Comparison of ENCODE assay signal across 1 cellular context in genomic region chr1:32334274-32334861, GRCh38.
TF ChIP-seq lines count a peak whose summit lies in the region.

No MANE protein-coding gene starts in this region.

TF ChIP-seq in SK-N-SH, 30 proteins besides CTCF, POLR2A, EP300 and RAD21 (continued from another document):
- TF ChIP-seq, protein P1, sequence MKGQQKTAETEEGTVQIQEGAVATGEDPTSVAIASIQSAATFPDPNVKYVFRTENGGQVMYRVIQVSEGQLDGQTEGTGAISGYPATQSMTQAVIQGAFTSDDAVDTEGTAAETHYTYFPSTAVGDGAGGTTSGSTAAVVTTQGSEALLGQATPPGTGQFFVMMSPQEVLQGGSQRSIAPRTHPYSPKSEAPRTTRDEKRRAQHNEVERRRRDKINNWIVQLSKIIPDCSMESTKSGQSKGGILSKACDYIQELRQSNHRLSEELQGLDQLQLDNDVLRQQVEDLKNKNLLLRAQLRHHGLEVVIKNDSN (IDR thresholded peaks at IDR 0.05; ENCODE audit: borderline replicate concordance, low read depth): no peak
- no peak for TF ChIP-seq SMC3 (IDR thresholded peaks at IDR 0.05; ENCODE audit: low read depth, low read length)
- TF ChIP-seq MEF2A (IDR thresholded peaks at IDR 0.05; ENCODE audit: borderline replicate concordance, low read depth): no peak
- TF ChIP-seq MXI1 (IDR thresholded peaks at IDR 0.05; ENCODE audit: low read depth, low read length): no peak
- TF ChIP-seq, protein P2, sequence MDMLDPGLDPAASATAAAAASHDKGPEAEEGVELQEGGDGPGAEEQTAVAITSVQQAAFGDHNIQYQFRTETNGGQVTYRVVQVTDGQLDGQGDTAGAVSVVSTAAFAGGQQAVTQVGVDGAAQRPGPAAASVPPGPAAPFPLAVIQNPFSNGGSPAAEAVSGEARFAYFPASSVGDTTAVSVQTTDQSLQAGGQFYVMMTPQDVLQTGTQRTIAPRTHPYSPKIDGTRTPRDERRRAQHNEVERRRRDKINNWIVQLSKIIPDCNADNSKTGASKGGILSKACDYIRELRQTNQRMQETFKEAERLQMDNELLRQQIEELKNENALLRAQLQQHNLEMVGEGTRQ (IDR thresholded peaks at IDR 0.05; ENCODE audit: borderline replicate concordance, low read depth, low read length): no peak
- TF ChIP-seq RXRA (IDR thresholded peaks at IDR 0.05; ENCODE audit: borderline replicate concordance, low read depth): no peak
- TF ChIP-seq GATA2 (CRISPR knock-in tag; IDR thresholded peaks at IDR 0.05): no peak
- TF ChIP-seq FOSL2 (IDR thresholded peaks at IDR 0.05; ENCODE audit: borderline replicate concordance, low read depth): no peak
- no peak for TF ChIP-seq JUND (IDR thresholded peaks at IDR 0.05)
- TF ChIP-seq NRF1 (IDR thresholded peaks at IDR 0.05; ENCODE audit: low read depth, low read length): no peak
- no peak for TF ChIP-seq MAX (IDR thresholded peaks at IDR 0.05; ENCODE audit: low read depth)
